ENCODE assay signal across 18 cellular contexts in the genomic region with DNA sequence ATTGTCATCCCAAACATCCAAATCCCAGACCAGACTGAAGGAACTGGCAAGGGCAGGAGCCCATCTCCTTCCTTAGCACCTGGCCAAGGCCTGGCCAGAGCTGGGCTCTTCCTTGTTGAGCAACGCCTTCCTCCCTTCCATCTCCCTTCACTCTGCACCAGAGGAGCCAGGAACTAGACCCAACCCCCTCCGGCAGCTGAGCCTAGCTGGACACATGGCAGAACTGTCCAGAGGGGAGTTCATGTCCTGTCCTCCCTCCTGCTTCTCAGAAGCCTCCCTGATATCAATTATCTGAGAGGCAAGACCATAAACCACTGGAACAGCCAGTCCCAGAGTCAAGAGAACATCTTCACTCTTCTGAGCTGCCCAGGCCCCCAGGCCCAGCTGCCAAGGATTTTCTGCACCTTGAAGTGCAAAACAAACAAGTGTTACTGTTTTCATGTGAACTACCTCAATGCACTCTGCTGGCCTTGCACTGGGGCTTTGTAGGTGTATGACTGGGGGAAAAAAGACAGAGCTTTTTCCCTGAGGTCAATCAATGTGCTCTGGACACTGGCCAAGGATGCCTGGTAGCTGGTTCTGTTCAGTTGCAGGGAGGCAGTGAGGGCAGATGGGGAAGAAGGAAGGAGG.
"Had no signal": no experiment of that assay in that cellular context is flagged by ENCODE, and none has a peak within 500 bp of the region (broad histone marks: within the 10 kb centered on the region; RNA-seq: fewer than 3 reads in every experiment).

No MANE protein-coding gene starts in this region.

- ATAC-seq: activated T-cell treated with anti-CD3 and anti-CD28 coated beads, Interleukin-2, amount 50 U/mL, for 72 hours; left ventricle myocardium superior had no signal

- H3K27ac Mint-ChIP-seq: activated naive CD4-positive, alpha-beta T cell treated with anti-CD3 and anti-CD28 coated beads, Interleukin-2, amount 50 U/mL, for 24 hours; activated T-cell treated with anti-CD3 and anti-CD28 coated beads, Interleukin-2, amount 50 U/mL, for 72 hours; neural progenitor cell; stimulated activated naive CD8-positive, alpha-beta T cell treated with anti-CD3 and anti-CD28 coated beads, Interleukin-15, Interleukin-2, amounts not matched to agents 100 ng/mL and 50 ng/mL, for 24 hours had no signal

- H3K9ac ChIP-seq: neural progenitor cell had no signal

- H3K4me3 Mint-ChIP-seq: activated naive CD4-positive, alpha-beta T cell treated with anti-CD3 and anti-CD28 coated beads, Interleukin-2, amount 50 U/mL, for 24 hours; activated T-cell treated with anti-CD3 and anti-CD28 coated beads, Interleukin-2, amount 50 U/mL, for 72 hours; neural progenitor cell; stimulated activated naive CD8-positive, alpha-beta T cell treated with anti-CD3 and anti-CD28 coated beads, Interleukin-15, Interleukin-2, amounts not matched to agents 100 ng/mL and 50 ng/mL, for 24 hours had no signal

- H3K36me3 Mint-ChIP-seq: activated naive CD4-positive, alpha-beta T cell treated with anti-CD3 and anti-CD28 coated beads, Interleukin-2, amount 50 U/mL, for 24 hours; neural progenitor cell had no signal

- H3K36me3 ChIP-seq: breast epithelium, neural progenitor cell, prostate gland, right atrium auricular region, tibial nerve had no signal

- H3K27me3 ChIP-seq: breast epithelium, neural progenitor cell, right atrium auricular region, tibial nerve had no signal

- DNase-seq: activated CD4-positive, CD25-positive, alpha-beta regulatory T cell treated with anti-CD3 and anti-CD28 coated beads, Interleukin-2, amount 50 U/mL, for 72 hours; activated CD8-positive, alpha-beta memory T cell treated with anti-CD3 and anti-CD28 coated beads for 24 hours; activated CD8-positive, alpha-beta memory T cell treated with anti-CD3 and anti-CD28 coated beads, Interleukin-2, amount 50 U/mL, for 48 hours; activated effector memory CD4-positive, alpha-beta T cell treated with anti-CD3 and anti-CD28 coated beads, Interleukin-2, amount 50 U/mL, for 16 hours; activated T-cell treated with anti-CD3 and anti-CD28 coated beads, Interleukin-2, amount 50 U/mL, for 72 hours; erythroblast; kidney glomerular epithelial cell; left ventricle myocardium superior; stimulated activated CD4-positive, alpha-beta T cell treated with anti-CD3 and anti-CD28 coated beads, Interleukin-2, amount 100 ng/mL, for 24 hours had no signal

- H3K4me1 ChIP-seq: breast epithelium, prostate gland, right atrium auricular region, tibial nerve had no signal

- H3K4me1 Mint-ChIP-seq: activated naive CD4-positive, alpha-beta T cell treated with anti-CD3 and anti-CD28 coated beads, Interleukin-2, amount 50 U/mL, for 24 hours had no signal

- H3K27ac ChIP-seq: breast epithelium, coronary artery, neural progenitor cell, prostate gland, right atrium auricular region, tibial nerve, VCaP had no signal

- H3K4me3 ChIP-seq: breast epithelium, coronary artery, neural progenitor cell, prostate gland, right atrium auricular region, tibial nerve had no signal

- H3K27me3 Mint-ChIP-seq: activated naive CD4-positive, alpha-beta T cell treated with anti-CD3 and anti-CD28 coated beads, Interleukin-2, amount 50 U/mL, for 24 hours; stimulated activated naive CD8-positive, alpha-beta T cell treated with anti-CD3 and anti-CD28 coated beads, Interleukin-15, Interleukin-2, amounts not matched to agents 100 ng/mL and 50 ng/mL, for 24 hours had no signal

- H2AFZ ChIP-seq: neural progenitor cell had no signal

- H3K9me3 Mint-ChIP-seq: activated naive CD4-positive, alpha-beta T cell treated with anti-CD3 and anti-CD28 coated beads, Interleukin-2, amount 50 U/mL, for 24 hours; activated T-cell treated with anti-CD3 and anti-CD28 coated beads, Interleukin-2, amount 50 U/mL, for 72 hours; neural progenitor cell; stimulated activated naive CD8-positive, alpha-beta T cell treated with anti-CD3 and anti-CD28 coated beads, Interleukin-15, Interleukin-2, amounts not matched to agents 100 ng/mL and 50 ng/mL, for 24 hours had no signal

- H3K4me2 ChIP-seq: neural progenitor cell had no signal

- H3K9me3 ChIP-seq: breast epithelium, prostate gland, right atrium auricular region had no signal
